36 cellular contexts compared by ENCODE assay signal in genomic region chr5:113389116-113389515, GRCh38. TPM values are rescaled to one million over a fixed set of nuclear protein-coding genes. Genes with fewer than 3 reads are reported as not detected.
"Had no signal": no experiment of that assay in that cellular context is flagged by ENCODE, and none has a peak within 500 bp of the region (broad histone marks: within the 10 kb centered on the region; RNA-seq: fewer than 3 reads in every experiment).

No MANE protein-coding gene starts in this region.

- H3K27ac ChIP-seq: KMS-11 had no signal

- DNase-seq: Karpas-422, Kasumi-1, MG63, MM.1S, MV-4-11, NCI-H1048, NCI-H1092, NCI-H1092 treated with DMSO at 0.1 percent for 48 hours, NCI-H1105, NCI-H1105 treated with DMSO at 0.1 percent for 48 hours, NCI-H1417, NCI-H1417 treated with DMSO at 0.1 percent for 48 hours, NCI-H1436, NCI-H1436 treated with DMSO at 0.1 percent for 48 hours, NCI-H146, NCI-H1694, NCI-H1694 treated with DMSO at 0.1 percent for 48 hours, NCI-H187, NCI-H187 treated with DMSO at 0.1 percent for 48 hours, NCI-H1930, NCI-H2029, NCI-H2029 treated with DMSO at 0.1 percent for 48 hours, NCI-H2081, NCI-H2081 treated with DMSO at 0.1 percent for 48 hours, NCI-H2107, NCI-H2171, NCI-H2171 treated with DMSO at 0.1 percent for 48 hours, NCI-H2227 treated with DMSO at 0.1 percent for 48 hours, NCI-H226, NCI-H345, NCI-H446, NCI-H446 treated with DMSO at 0.1 percent for 48 hours, NCI-H510A had no signal

- H3K36me3 ChIP-seq: MG63 had no signal

- H3K27me3 ChIP-seq: MG63 had no signal

- H3K4me3 ChIP-seq: MG63 had no signal

- H3K9me3 ChIP-seq: MG63 had no signal

RNA-seq across cellular contexts. Expression of gene TSSK1B, which starts 45.7 kb away (rescaled TPM):
- total RNA-seq: M059J, NCI-H460 had no signal
